ENCODE assay signal across 17 cellular contexts in the genomic region with DNA sequence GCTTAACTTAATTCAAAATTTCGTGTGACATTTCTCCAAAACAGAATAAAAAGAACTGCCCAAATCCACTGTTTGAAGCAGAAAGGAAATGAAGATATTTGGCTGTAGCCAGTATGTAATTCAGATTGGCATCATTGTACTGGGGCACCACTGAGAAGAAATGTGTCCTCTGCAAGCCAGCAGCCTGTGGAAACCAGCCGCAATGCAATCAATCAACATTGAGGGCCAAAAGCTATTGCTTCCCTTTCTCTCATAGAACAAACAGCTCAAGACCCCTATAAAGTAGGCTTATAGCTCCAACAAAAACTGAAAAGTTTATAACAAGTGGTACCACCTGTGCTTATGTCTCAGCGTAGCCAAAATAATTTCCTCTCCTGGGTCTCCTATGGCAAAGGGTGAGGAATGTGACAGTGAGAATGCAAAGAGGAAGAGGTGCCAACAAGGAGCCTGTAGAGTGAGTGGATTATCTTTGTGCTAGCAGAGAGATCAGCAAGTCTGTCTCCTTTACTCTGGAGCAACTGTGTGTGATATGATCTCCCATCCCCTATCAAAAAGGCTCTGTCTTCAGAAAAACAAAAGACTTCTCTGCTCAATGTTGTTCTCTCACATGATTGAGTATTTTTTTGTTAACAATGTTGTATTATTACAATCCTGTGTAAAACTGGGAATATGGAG.
A peak's percentile ranks its signal among the peaks of the same experiment; 100 is the strongest.
DNase-seq lines count a peak whose midpoint lies in the region; ATAC-seq and TF ChIP-seq lines count a peak whose summit lies in the region.
"Had no signal": no experiment of that assay in that cellular context is flagged by ENCODE, and none has a peak within 500 bp of the region (broad histone marks: within the 10 kb centered on the region; RNA-seq: fewer than 3 reads in every experiment).

No MANE protein-coding gene starts in this region.

- TF ChIP-seq CTCF in MCF 10A (IDR thresholded peaks at IDR 0.05; ENCODE audit: unreplicated experiment) (no peak), RWPE1 (conservative IDR thresholded peaks at IDR 0.05; ENCODE audit: low read depth) (no peak)

- no peak for ATAC-seq in HG02852 (IDR thresholded peaks at IDR 0.05; ENCODE audit: unreplicated experiment)

- no TSS peak for BruUV-seq in MCF 10A (replicated peaks; lab: Mats Ljungman, UMichigan)

- peaks cover 6% of the 10 kb centered on the region for H3K36me3 Mint-ChIP-seq in MCF 10A (ENCODE audit: insufficient read depth, unreplicated experiment)
- H3K36me3 Mint-ChIP-seq: CD14-positive monocyte had no signal

- DNase-seq in Ammon's horn (ENCODE audit: low spot score), result peak; percentile 55
- peak; percentile 85 for DNase-seq in OCI-M1 (lab: John Stamatoyannopoulos, UW)
- peak; percentile 93 for DNase-seq in pons (ENCODE audit: low spot score)
- DNase-seq in MCF 10A (ENCODE audit: unreplicated experiment), result no peak
- DNase-seq in RWPE1 (ENCODE audit: low spot score), result no peak
- DNase-seq: Caco-2, DMS53, H9, MM.1S, NCI-H1092 treated with DMSO at 0.1 percent for 48 hours, NCI-H2081 treated with DMSO at 0.1 percent for 48 hours, NCI-H510A, NCI-H774, SHP77 treated with DMSO at 0.1 percent for 48 hours had no signal

- no peak overlapping the region for H3K4me3 Mint-ChIP-seq in MCF 10A (ENCODE audit: unreplicated experiment)
- H3K4me3 Mint-ChIP-seq: CD14-positive monocyte, H9 had no signal

- H3K9me3 Mint-ChIP-seq in MCF 10A (ENCODE audit: unreplicated experiment), result peaks cover 10% of the 10 kb centered on the region
- H3K9me3 Mint-ChIP-seq: H9 had no signal

- POLR2A ChIA-PET in MCF 10A (lab: Yijun Ruan, JAX) (no interaction called here), RWPE1 (lab: Yijun Ruan, JAX; ENCODE audit: low non-redundant PET) (no interaction called here)

- no peak overlapping the region for H3K27ac Mint-ChIP-seq in MCF 10A (ENCODE audit: low read depth, unreplicated experiment)
- H3K27ac Mint-ChIP-seq: CD14-positive monocyte, H9 had no signal

- no peaks in the 10 kb centered on the region for H3K4me1 Mint-ChIP-seq in MCF 10A (ENCODE audit: insufficient read depth, unreplicated experiment)
- H3K4me1 Mint-ChIP-seq: CD14-positive monocyte had no signal

- H3K27me3 ChIP-seq in layer of hippocampus (ENCODE audit: control insufficient read depth, insufficient read depth, low read length), result no peaks in the 10 kb centered on the region

- CTCF ChIA-PET in MCF 10A (lab: Yijun Ruan, JAX), result interaction anchor here (0.6 to 1.5 kb wide), 3 partner anchors 24 to 275 kb away, joined by 3 to 8 read pairs (median 6); no protein-coding TSS in a partner anchor
- CTCF ChIA-PET in RWPE1 (lab: Yijun Ruan, JAX), result no interaction called here

- peak overlapping the region; percentile 92 for H3K27ac ChIP-seq in layer of hippocampus (ENCODE audit: low read depth, low read length)
- no peak overlapping the region for H3K27ac ChIP-seq in RWPE1

- intact Hi-C loops in MCF 10A (cut with micrococcal nuclease), result no loop called here

- H3K27me3 Mint-ChIP-seq in MCF 10A (ENCODE audit: insufficient read depth, unreplicated experiment), result no peaks in the 10 kb centered on the region

Comparison
In these comparisons a context has a peak if more than half of its experiments do, and no peak if none do; other contexts are left out.
1. DNase-seq: peak in Ammon's horn (single experiment), OCI-M1 (single experiment) and pons (single experiment); none in MCF 10A (single experiment) and RWPE1 (single experiment).